8 cellular contexts compared by ENCODE assay signal in genomic region chr3:66998075-66998898, GRCh38. TPM values are rescaled to one million over a fixed set of nuclear protein-coding genes. Genes with fewer than 3 reads are reported as not detected.
DNase-seq lines count a peak whose midpoint lies in the region; ATAC-seq, FAIRE-seq and TF ChIP-seq lines count a peak whose summit lies in the region.

KBTBD8 (plus strand) TSS chr3:66998307; CDS start chr3:66998356, 49 bp downstream.

- peak; percentile 71 for TF ChIP-seq POLR2A in GM19099 (IDR thresholded peaks at IDR 0.05; ENCODE audit: extremely low read depth, insufficient read length, low read depth)

- FAIRE-seq in islet of Langerhans (lab: Jason Lieb, UNC) = peak; percentile 99

- ATAC-seq in HG03378 (IDR thresholded peaks at IDR 0.05; ENCODE audit: unreplicated experiment) = peak; percentile 90

- DNase-seq in AML-193 (lab: John Stamatoyannopoulos, UW) (peak; percentile 99), NCI-H460 (ENCODE audit: extremely low read depth, low read depth) (peak; percentile 96), cerebellar nuclear complex (lab: John Stamatoyannopoulos, UW) (peak; percentile 98 to 99)
- peak; percentile 92 for DNase-seq in activated CD4-positive, CD25-positive, alpha-beta regulatory T cell treated with anti-CD3 and anti-CD28 coated beads, Interleukin-2, amount 50 U/mL, for 72 hours
- DNase-seq in stimulated activated CD4-positive, alpha-beta T cell treated with anti-CD3 and anti-CD28 coated beads, Interleukin-12 subunit alpha, Interleukin-12 subunit beta, amount 100 ng/mL, for 24 hours (ENCODE audit: low read depth in 2 of 2) = peak; percentile 93 to 97

RNA-seq across cellular contexts. Expression of gene KBTBD8, which starts in this region (rescaled TPM):
- total RNA-seq in NCI-H460 (2014; rRNA removed; shearing (Covaris generic)) = 0.72 and 1.7 TPM in 2 replicates
- 0.75 and 1.4 TPM in 2 replicates for polyA plus RNA-seq in NCI-H460 (2014; cell fraction: nucleus; rRNA removed)

Comparison
In these comparisons a context has a peak if more than half of its experiments do, and no peak if none do; other contexts are left out.
1. Peak in every context shown above with its lines: DNase-seq and ATAC-seq.